Comparison of ENCODE assay signal across 8 cellular contexts in genomic region chr2:176554107-176555048, GRCh38.
DNase-seq lines count a peak whose midpoint lies in the region; ATAC-seq and TF ChIP-seq lines count a peak whose summit lies in the region.

No MANE protein-coding gene starts in this region.

- peaks cover 40 to 53% (median 43%) of the 10 kb centered on the region in 3 donors for H3K27me3 Mint-ChIP-seq in CD14-positive monocyte (ENCODE audit: low read depth in 3 of 3)

- H3K4me3 Mint-ChIP-seq in CD14-positive monocyte: peak overlapping the region; percentile 50 to 87

- no peaks in the 10 kb centered on the region for H3K36me3 ChIP-seq in left lung

- H3K27ac ChIP-seq in VCaP (peak overlapping the region; percentile 71), dorsolateral prefrontal cortex (peak overlapping the region in 44 of 59 donors; percentile 9 to 83 (median 60)), left lung (peak overlapping the region in 1 of 2 donors; percentile 13)

- H3K4me3 ChIP-seq in dorsolateral prefrontal cortex (peak overlapping the region; percentile 21 to 77 (median 57)), left lung (peak overlapping the region; percentile 12 to 28)

- peak; percentile 49 for ATAC-seq in GM21529 (IDR thresholded peaks at IDR 0.05; ENCODE audit: unreplicated experiment)
- ATAC-seq in left lung: peak; percentile 89
- ATAC-seq in HG03460 (IDR thresholded peaks at IDR 0.05; ENCODE audit: unreplicated experiment): no peak

- intact Hi-C loops in CD14-positive monocyte (cut with micrococcal nuclease) (no loop called here), dorsolateral prefrontal cortex (cut with DNase I) (loop anchor here (1.0 to 10.0 kb wide), 6 partner anchors 80 to 414 kb away; no protein-coding TSS in a partner anchor), left lung (cut with DNase I) (loop anchor here in 1 of 2 donors (5.0 kb wide), 2 partner anchors 417 to 427 kb away; partner anchors contain the start of gene HOXD8)

- peaks cover 0 to 55% (median 12%) of the 10 kb centered on the region in 45 donors for H3K27me3 ChIP-seq in dorsolateral prefrontal cortex
- H3K27me3 ChIP-seq in left lung: peaks cover 14 to 68% of the 10 kb centered on the region in 2 donors

- DNase-seq in CD14-positive monocyte (ENCODE audit: low spot score) (no peak), NCI-H2081 (lab: John Stamatoyannopoulos, UW) (peak; percentile 72 to 81), dorsolateral prefrontal cortex (peak in 3 of 10 donors; percentile 27 to 42 (median 31)), left lung (no peak)
- DNase-seq in stimulated activated CD8-positive, alpha-beta memory T cell treated with anti-CD3 and anti-CD28 coated beads, Interleukin-2, amount 100 ng/mL, for 1 hour (ENCODE audit: low read depth in 2 of 2): peak; percentile 0 to 8

- H3K9me3 ChIP-seq in left lung: no peaks in the 10 kb centered on the region

- no peaks in the 10 kb centered on the region for H3K9me3 Mint-ChIP-seq in CD14-positive monocyte

- no peaks in the 10 kb centered on the region for H3K36me3 Mint-ChIP-seq in CD14-positive monocyte

- H3K27ac Mint-ChIP-seq in CD14-positive monocyte: no peak overlapping the region

- peaks cover 12% of the 10 kb centered on the region for H3K4me1 Mint-ChIP-seq in CD14-positive monocyte

- peaks cover 2 to 12% of the 10 kb centered on the region in 2 donors for H3K4me1 ChIP-seq in left lung

- TF ChIP-seq CTCF in CD14-positive monocyte (IDR thresholded peaks at IDR 0.05) (peak; percentile 84), VCaP (conservative IDR thresholded peaks at IDR 0.05) (peak; percentile 84), dorsolateral prefrontal cortex (IDR thresholded peaks at IDR 0.05 in 54 of 56, conservative IDR thresholded peaks at IDR 0.05 in 2 of 56; ENCODE audit: low read depth in 1 of 56, partially characterized antibody in 56 of 56) (peak; percentile 68 to 89 (median 81)), left lung (IDR thresholded peaks at IDR 0.05) (peak; percentile 55 to 80)

Comparison
In these comparisons a context has a peak if more than half of its experiments do, and no peak if none do; other contexts are left out.
1. DNase-seq: peak in NCI-H2081 (2 of 2) and stimulated activated CD8-positive, alpha-beta memory T cell treated with anti-CD3 and anti-CD28 coated beads, Interleukin-2, amount 100 ng/mL, for 1 hour (2 of 2); none in CD14-positive monocyte (single experiment) and left lung (0 of 2).
2. intact Hi-C loops: an anchor here in dorsolateral prefrontal cortex (1.0 to 10.0 kb wide); none called in CD14-positive monocyte.
3. Peak in every context shown above with its lines, with median percentiles within 50 percentile points of each other: CTCF ChIP-seq.